15 cellular contexts compared by ENCODE assay signal in genomic region chr5:178993236-178993765, GRCh38. TPM values are rescaled to one million over a fixed set of nuclear protein-coding genes. Genes with fewer than 3 reads are reported as not detected.
DNase-seq lines count a peak whose midpoint lies in the region; ATAC-seq and TF ChIP-seq lines count a peak whose summit lies in the region.
"Had no signal": no experiment of that assay in that cellular context is flagged by ENCODE, and none has a peak within 500 bp of the region (broad histone marks: within the 10 kb centered on the region; RNA-seq: fewer than 3 reads in every experiment).

No MANE protein-coding gene starts in this region.

- no peak overlapping the region for H2AK5ac ChIP-seq in H9 (ENCODE audit: insufficient read length, low read length)

- H3K27me3 Mint-ChIP-seq in H9 (ENCODE audit: low read depth) (peaks cover 67% of the 10 kb centered on the region), WTC11 (ENCODE audit: low read depth) (peaks cover 60% of the 10 kb centered on the region), nephron progenitor cell (ENCODE audit: low read depth, poor library complexity) (peaks cover 60% of the 10 kb centered on the region), type B pancreatic cell (peaks cover 60% of the 10 kb centered on the region)

- H3K36me3 Mint-ChIP-seq in H9 (ENCODE audit: insufficient read depth in 1 of 3, low read depth in 3 of 3): peaks cover 0 to 7% (median 3%) of the 10 kb centered on the region in 3 experiments; a peak in 5 of 7 replicates
- peaks cover 3% of the 10 kb centered on the region for H3K36me3 Mint-ChIP-seq in WTC11
- no peaks in the 10 kb centered on the region for H3K36me3 Mint-ChIP-seq in nephron progenitor cell (ENCODE audit: low read depth)
- H3K36me3 Mint-ChIP-seq in type B pancreatic cell: no peaks in the 10 kb centered on the region
- H3K36me3 Mint-ChIP-seq: CD14-positive monocyte had no signal

- no peak overlapping the region for H3K56ac ChIP-seq in H9 (ENCODE audit: insufficient read length, low read depth, low read length)

- H3K4me1 Mint-ChIP-seq in H9 (peaks cover 5 to 10% of the 10 kb centered on the region in 2 experiments), WTC11 (peaks cover 19% of the 10 kb centered on the region), nephron progenitor cell (peaks cover 3% of the 10 kb centered on the region), type B pancreatic cell (ENCODE audit: unreplicated experiment) (no peaks in the 10 kb centered on the region)
- H3K4me1 Mint-ChIP-seq: CD14-positive monocyte had no signal

- ATAC-seq in WTC11 (no peak), HG03520 (IDR thresholded peaks at IDR 0.05; ENCODE audit: unreplicated experiment) (no peak)
- ATAC-seq: A549, HCT116 had no signal

- no peaks in the 10 kb centered on the region for H3K36me3 ChIP-seq in MM.1S (replicated peaks; ENCODE audit: insufficient read depth, low read length)

- H3K23ac ChIP-seq in H9 (ENCODE audit: insufficient read length, low read depth, low read length): no peak overlapping the region

- H3K4me3 Mint-ChIP-seq in H9: peak overlapping the region; percentile 59 to 79; a peak in 3 of 5 replicates
- H3K4me3 Mint-ChIP-seq in WTC11: peak overlapping the region; percentile 60
- peak overlapping the region; percentile 36 for H3K4me3 Mint-ChIP-seq in nephron progenitor cell
- peak overlapping the region; percentile 51 for H3K4me3 Mint-ChIP-seq in type B pancreatic cell
- H3K4me3 Mint-ChIP-seq: CD8-positive, alpha-beta memory T cell had no signal

- H3K4ac ChIP-seq in H9 (ENCODE audit: low read depth, low read length): no peak overlapping the region

- H4K20me1 ChIP-seq in H9 (ENCODE audit: control insufficient read depth, insufficient read depth, insufficient read length): no peaks in the 10 kb centered on the region
- no peaks in the 10 kb centered on the region for H4K20me1 ChIP-seq in MM.1S (ENCODE audit: insufficient read depth, low read length)

- H2BK20ac ChIP-seq in H9 (ENCODE audit: low read depth, low read length, poor library complexity, severe bottlenecking): no peak overlapping the region

- no peak overlapping the region for H4K5ac ChIP-seq in H9 (ENCODE audit: insufficient read length, low read depth, low read length)

- TF ChIP-seq CTCF in H9 (conservative IDR thresholded peaks at IDR 0.05) (no peak), WTC11 (IDR thresholded peaks at IDR 0.05) (no peak), nephron progenitor cell (IDR thresholded peaks at IDR 0.05) (no peak), type B pancreatic cell (conservative IDR thresholded peaks at IDR 0.05) (no peak), MM.1S (IDR thresholded peaks at IDR 0.05; ENCODE audit: low read length) (no peak)

- H3K79me2 ChIP-seq in H9 (ENCODE audit: insufficient read depth, low read length): no peaks in the 10 kb centered on the region
- H3K79me2 ChIP-seq in MM.1S (ENCODE audit: low read length): no peaks in the 10 kb centered on the region

- H2AFZ ChIP-seq in H9 (ENCODE audit: low read length) (no peak overlapping the region), MM.1S (ENCODE audit: low read length) (no peak overlapping the region)

- H3T11ph ChIP-seq in H9 (ENCODE audit: low read length): no peak overlapping the region

- H3K27ac ChIP-seq in H9 (ENCODE audit: insufficient read length, low read depth, low read length) (no peak overlapping the region), MM.1S (ENCODE audit: low read length) (no peak overlapping the region)
- H3K27ac ChIP-seq: A549 had no signal

- POLR2A ChIA-PET in WTC11 (lab: Charles Lee): no interaction called here

- no peak overlapping the region for H3K14ac ChIP-seq in H9 (ENCODE audit: insufficient read depth, low read length)

- no peak overlapping the region for H2BK120ac ChIP-seq in H9 (ENCODE audit: low read depth, low read length, poor library complexity, severe bottlenecking)

- DNase-seq in H9 (no peak), WTC11 (ENCODE audit: low spot score) (no peak), nephron progenitor cell (no peak), type B pancreatic cell (ENCODE audit: extremely low spot score, unreplicated experiment) (no peak), MM.1S (no peak)
- no peak for DNase-seq in stimulated activated CD4-positive, alpha-beta T cell treated with anti-CD3 and anti-CD28 coated beads, Interleukin-2, amount 100 ng/mL, for 24 hours
- DNase-seq: Caco-2; CD8-positive, alpha-beta memory T cell; DND-41; GF-D8 had no signal

- no peak overlapping the region for H3K18ac ChIP-seq in H9 (ENCODE audit: insufficient read length, low read depth, low read length)

- no peaks in the 10 kb centered on the region for H3K9me2 ChIP-seq in MM.1S (replicated peaks; ENCODE audit: insufficient read depth, low read length)

- H3K23me2 ChIP-seq in H9 (ENCODE audit: insufficient read length, low read depth, low read length, poor library complexity, severe bottlenecking): peaks cover 2% of the 10 kb centered on the region

- H3F3A ChIP-seq in MM.1S (ENCODE audit: insufficient read depth, low read length): no peaks in the 10 kb centered on the region

- H3K4me3 ChIP-seq in MM.1S (ENCODE audit: low read length): no peak overlapping the region
- H3K4me3 ChIP-seq: A549 had no signal

- H3K4me2 ChIP-seq in H9 (ENCODE audit: insufficient read depth, insufficient read length, low read length): no peak overlapping the region
- H3K4me2 ChIP-seq in MM.1S (ENCODE audit: low read depth, low read length): no peak overlapping the region
- H3K4me2 ChIP-seq: A549 had no signal

- H3K27me3 ChIP-seq in H9 (ENCODE audit: insufficient read depth, low read length): peaks cover 26% of the 10 kb centered on the region
- H3K27me3 ChIP-seq in MM.1S (replicated peaks; ENCODE audit: insufficient read depth, low read length): no peaks in the 10 kb centered on the region

- H3K4me1 ChIP-seq in H9 (ENCODE audit: insufficient read depth, low read length): no peaks in the 10 kb centered on the region
- no peaks in the 10 kb centered on the region for H3K4me1 ChIP-seq in MM.1S (ENCODE audit: low read length)
- H3K4me1 ChIP-seq: A549, Caco-2 had no signal

- no CpG with 5 or more reads among the region's 20 CpGs for WGBS in H9 (ENCODE audit: extremely low coverage, insufficient read length, low lambda C conversion rate)

- no peaks in the 10 kb centered on the region for H3K79me1 ChIP-seq in H9 (ENCODE audit: insufficient read depth, low read depth, low read length, poor library complexity, severe bottlenecking)

- H4K8ac ChIP-seq in H9 (replicated peaks; ENCODE audit: insufficient read length, low read depth, low read length): no peak overlapping the region

- no peak overlapping the region for H2BK12ac ChIP-seq in H9 (ENCODE audit: insufficient read length, low read depth, low read length)

- H4K91ac ChIP-seq in H9 (ENCODE audit: insufficient read length, low read depth, low read length): no peak overlapping the region

- H2BK15ac ChIP-seq in H9 (ENCODE audit: low read depth, low read length): no peak overlapping the region

- H3K27ac Mint-ChIP-seq in H9 (no peak overlapping the region), WTC11 (no peak overlapping the region), nephron progenitor cell (no peak overlapping the region), type B pancreatic cell (no peak overlapping the region)
- H3K27ac Mint-ChIP-seq: CD14-positive monocyte; CD8-positive, alpha-beta memory T cell had no signal

- H3K9me3 Mint-ChIP-seq in H9 (peaks cover 19 to 53% of the 10 kb centered on the region in 2 experiments), WTC11 (peaks cover 14% of the 10 kb centered on the region), nephron progenitor cell (peaks cover 63% of the 10 kb centered on the region), type B pancreatic cell (no peaks in the 10 kb centered on the region)

- no peak overlapping the region for H2BK5ac ChIP-seq in H9 (ENCODE audit: insufficient read length, low read length)

- CTCF ChIA-PET in WTC11 (lab: Charles Lee): no interaction called here

- H3K9ac ChIP-seq in H9 (ENCODE audit: extremely low read depth, insufficient read length, low read length) (no peak overlapping the region), MM.1S (ENCODE audit: low read length) (no peak overlapping the region)

- H3K9me3 ChIP-seq in H9 (ENCODE audit: control insufficient read depth, low read depth, low read length): peaks cover 10% of the 10 kb centered on the region
- H3K9me3 ChIP-seq in MM.1S (replicated peaks; ENCODE audit: insufficient read depth, low read length): no peaks in the 10 kb centered on the region

TF ChIP-seq in WTC11, 78 proteins besides CTCF, POLR2A, EP300 and RAD21 (continues in another document):
- no peak for TF ChIP-seq SP1 (CRISPR knock-in tag; conservative IDR thresholded peaks at IDR 0.05)
- no peak for TF ChIP-seq SMAD3 (CRISPR knock-in tag; IDR thresholded peaks at IDR 0.05; ENCODE audit: borderline replicate concordance)
- TF ChIP-seq ESRRA (CRISPR knock-in tag; IDR thresholded peaks at IDR 0.05; ENCODE audit: borderline replicate concordance): no peak
- TF ChIP-seq, protein P1, sequence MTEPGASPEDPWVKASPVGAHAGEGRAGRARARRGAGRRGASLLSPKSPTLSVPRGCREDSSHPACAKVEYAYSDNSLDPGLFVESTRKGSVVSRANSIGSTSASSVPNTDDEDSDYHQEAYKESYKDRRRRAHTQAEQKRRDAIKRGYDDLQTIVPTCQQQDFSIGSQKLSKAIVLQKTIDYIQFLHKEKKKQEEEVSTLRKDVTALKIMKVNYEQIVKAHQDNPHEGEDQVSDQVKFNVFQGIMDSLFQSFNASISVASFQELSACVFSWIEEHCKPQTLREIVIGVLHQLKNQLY (CRISPR knock-in tag; IDR thresholded peaks at IDR 0.05): no peak
- TF ChIP-seq ZNF232 (CRISPR knock-in tag; IDR thresholded peaks at IDR 0.05): no peak

RNA-seq across cellular contexts. Expression of gene GRM6, which starts 1.8 kb away (rescaled TPM):
- total RNA-seq in H9 (2021) (not detected in 2 replicates), WTC11 (2021) (0.05 to 0.33 TPM in 2 of 3 replicates, not detected in the other), type B pancreatic cell (ENCODE audit: low replicate concordance) (not detected in 2 replicates)
- total RNA-seq: Caco-2; CD8-positive, alpha-beta memory T cell; H1 had no signal

RNA-seq across cellular contexts. Expression of gene ZNF879, which starts 30.3 kb away (rescaled TPM):
- total RNA-seq in H9 (2021): 5.4 and 6.4 TPM in 2 replicates
- total RNA-seq in WTC11 (2021): 4.7 to 5.8 TPM (median 5.2 TPM) in 3 replicates
- total RNA-seq in type B pancreatic cell (ENCODE audit: low replicate concordance): 4.8 and 7.2 TPM in 2 replicates

RNA-seq across cellular contexts. Expression of gene ZNF454, which starts 52.3 kb away (rescaled TPM):
- total RNA-seq in H9 (2021): not detected in 2 replicates
- total RNA-seq in WTC11 (2021): 4.3 to 5.1 TPM (median 4.9 TPM) in 3 replicates
- total RNA-seq in type B pancreatic cell (ENCODE audit: low replicate concordance): 0.12 TPM in 1 of 2 replicates, not detected in the other
- total RNA-seq: Caco-2; CD8-positive, alpha-beta memory T cell had no signal
